ENCODE assay signal across 27 cellular contexts in the genomic region with DNA sequence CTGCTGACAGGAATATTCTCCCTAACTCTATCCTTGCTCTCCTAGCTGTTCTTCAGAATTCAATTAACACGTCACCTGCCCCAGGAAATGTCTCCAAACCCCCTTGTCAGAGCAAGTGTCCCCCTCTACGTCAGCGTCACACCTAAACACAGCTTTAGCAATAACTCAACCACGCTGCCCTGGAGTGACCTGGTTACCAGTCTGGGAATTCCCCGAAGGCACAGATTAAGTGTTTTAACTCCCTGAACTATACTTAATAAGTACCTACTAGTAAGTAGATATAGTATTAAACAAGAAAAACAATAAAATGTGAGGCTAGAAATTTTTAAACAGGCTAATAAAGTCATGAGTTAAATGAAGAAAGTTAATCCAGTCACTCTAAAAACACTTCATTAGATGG.
"Had no signal": no experiment of that assay in that cellular context is flagged by ENCODE, and none has a peak within 500 bp of the region (broad histone marks: within the 10 kb centered on the region; RNA-seq: fewer than 3 reads in every experiment).

No MANE protein-coding gene starts in this region.

- DNase-seq: activated B cell treated with CpG ODN at 0.5 μM for 24 hours; activated CD4-positive, alpha-beta T cell treated with anti-CD3 and anti-CD28 coated beads for 48 hours; activated CD4-positive, alpha-beta T cell treated with anti-CD3 and anti-CD28 coated beads, Interleukin-2, amount 50 U/mL, for 1 hour; activated CD4-positive, alpha-beta T cell treated with anti-CD3 and anti-CD28 coated beads, Interleukin-2, amount 50 U/mL, for 48 hours; activated CD8-positive, alpha-beta memory T cell treated with anti-CD3 and anti-CD28 coated beads for 24 hours; activated CD8-positive, alpha-beta T cell treated with anti-CD3 and anti-CD28 coated beads for 36 hours; activated effector memory CD4-positive, alpha-beta T cell treated with Interleukin-2 at 50 U/mL for 16 hours; activated gamma-delta T cell treated with Interleukin-2 at 50 U/mL for 16 hours; activated naive CD4-positive, alpha-beta T cell treated with anti-CD3 and anti-CD28 coated beads for 36 hours; activated naive CD8-positive, alpha-beta T cell treated with anti-CD3 and anti-CD28 coated beads, Interleukin-2, amount 10 ng/mL, durations not matched to agents 7 days and 5 days; activated T-cell treated with anti-CD3 and anti-CD28 coated beads, Interleukin-2, amount 50 U/mL, for 4 hours; central memory CD4-positive, alpha-beta T cell; cerebellar nuclear complex; colonic mucosa; effector CD8-positive, alpha-beta T cell; foreskin fibroblast; gastrocnemius medialis; T-helper 1 cell; T-helper 2 cell had no signal

- H3K36me3 ChIP-seq: ascending aorta, breast epithelium, cardiac muscle cell, colonic mucosa, gastrocnemius medialis had no signal

- ATAC-seq: activated CD4-positive, CD25-positive, alpha-beta regulatory T cell treated with anti-CD3 and anti-CD28 coated beads, Interleukin-2, amount 50 U/mL, for 24 hours; activated CD8-positive, alpha-beta T cell treated with anti-CD3 and anti-CD28 coated beads for 36 hours; activated naive CD4-positive, alpha-beta T cell treated with anti-CD3 and anti-CD28 coated beads, Interleukin-2, amount 50 U/mL, for 72 hours; activated T-cell treated with anti-CD3 and anti-CD28 coated beads, Interleukin-2, amount 50 U/mL, for 4 hours; activated T-helper 17 cell treated with anti-CD3 and anti-CD28 coated beads, Interleukin-2, amount 50 U/mL, for 72 hours; gastrocnemius medialis had no signal

- H3K4me3 ChIP-seq: ascending aorta, breast epithelium, cardiac muscle cell, colonic mucosa, gastrocnemius medialis had no signal

- H3K4me1 ChIP-seq: ascending aorta, breast epithelium, colonic mucosa, gastrocnemius medialis had no signal

- H3K9me3 ChIP-seq: ascending aorta, breast epithelium, colonic mucosa, gastrocnemius medialis had no signal

- H3K27me3 ChIP-seq: ascending aorta, breast epithelium, cardiac muscle cell, colonic mucosa, gastrocnemius medialis had no signal

- H3K27ac ChIP-seq: ascending aorta, breast epithelium, cardiac muscle cell, colonic mucosa, epithelial cell of prostate, gastrocnemius medialis, VCaP had no signal
